In genomic region chr19:35882074-35882832, GRCh38 we compare ENCODE assay signal across 1 cellular context.
TF ChIP-seq lines count a peak whose summit lies in the region.

No MANE protein-coding gene starts in this region.

TF ChIP-seq in H1, 55 proteins besides CTCF, POLR2A, EP300 and RAD21:
- TF ChIP-seq BACH1 (IDR thresholded peaks at IDR 0.05; ENCODE audit: low read length) = no peak
- TF ChIP-seq TBP (IDR thresholded peaks at IDR 0.05; ENCODE audit: low read depth, low read length) = no peak
- TF ChIP-seq EZH2 (IDR thresholded peaks at IDR 0.05; ENCODE audit: low read depth, low read length, severe bottlenecking) = no peak
- no peak for TF ChIP-seq BCL11A (IDR thresholded peaks at IDR 0.05; ENCODE audit: low read depth in 2 of 2, low read length in 2 of 2)
- no peak for TF ChIP-seq CHD2 (IDR thresholded peaks at IDR 0.05; ENCODE audit: low read length)
- TF ChIP-seq RNF2 (IDR thresholded peaks at IDR 0.05; ENCODE audit: borderline replicate concordance, low read depth, low read length, missing control alignments, poor library complexity, severe bottlenecking) = no peak
- no peak for TF ChIP-seq TAF7 (optimal IDR thresholded peaks at IDR 0.05; ENCODE audit: borderline replicate concordance, low read depth, low read length)
- no peak for TF ChIP-seq ATF3 (IDR thresholded peaks at IDR 0.05; ENCODE audit: insufficient read depth, low read depth, low read length)
- no peak for TF ChIP-seq RBBP5 (IDR thresholded peaks at IDR 0.05; ENCODE audit: borderline replicate concordance, low read depth, low read length)
- no peak for TF ChIP-seq POLR2AphosphoS5 (IDR thresholded peaks at IDR 0.05; ENCODE audit: low read depth, low read length)
- no peak for TF ChIP-seq BRCA1 (IDR thresholded peaks at IDR 0.05; ENCODE audit: low read depth, low read length)
- no peak for TF ChIP-seq SIX5 (IDR thresholded peaks at IDR 0.05; ENCODE audit: low read depth, low read length)
